Comparison of ENCODE assay signal across 37 cellular contexts in genomic region chr2:134694411-134694810, GRCh38. TPM values are rescaled to one million over a fixed set of nuclear protein-coding genes. Genes with fewer than 3 reads are reported as not detected.
"Had no signal": no experiment of that assay in that cellular context is flagged by ENCODE, and none has a peak within 500 bp of the region (broad histone marks: within the 10 kb centered on the region; RNA-seq: fewer than 3 reads in every experiment).

No MANE protein-coding gene starts in this region.

- H3K9me3 ChIP-seq: MG63 had no signal

- DNase-seq: Karpas-422, Kasumi-1, MG63, MM.1S, MV-4-11, NCI-H1048, NCI-H1092, NCI-H1092 treated with DMSO at 0.1 percent for 48 hours, NCI-H1105, NCI-H1105 treated with DMSO at 0.1 percent for 48 hours, NCI-H1417, NCI-H1417 treated with DMSO at 0.1 percent for 48 hours, NCI-H1436, NCI-H1436 treated with DMSO at 0.1 percent for 48 hours, NCI-H146, NCI-H1694, NCI-H1694 treated with DMSO at 0.1 percent for 48 hours, NCI-H187, NCI-H187 treated with DMSO at 0.1 percent for 48 hours, NCI-H1930, NCI-H2029, NCI-H2029 treated with DMSO at 0.1 percent for 48 hours, NCI-H2081, NCI-H2081 treated with DMSO at 0.1 percent for 48 hours, NCI-H2107, NCI-H2171, NCI-H2171 treated with DMSO at 0.1 percent for 48 hours, NCI-H2227 treated with DMSO at 0.1 percent for 48 hours, NCI-H226, NCI-H345, NCI-H446, NCI-H446 treated with DMSO at 0.1 percent for 48 hours, NCI-H510A, NCI-H510A treated with DMSO at 0.1 percent for 48 hours had no signal

RNA-seq across cellular contexts. Expression of gene TMEM163, which starts 24.4 kb away (rescaled TPM):
- total RNA-seq: M059J, MCF 10A, NCI-H460 had no signal
